ENCODE assay signal across 16 cellular contexts in genomic region chr15:32691316-32692032, GRCh38. TPM values are rescaled to one million over a fixed set of nuclear protein-coding genes. Genes with fewer than 3 reads are reported as not detected.
"Had no signal": no experiment of that assay in that cellular context is flagged by ENCODE, and none has a peak within 500 bp of the region (broad histone marks: within the 10 kb centered on the region; RNA-seq: fewer than 3 reads in every experiment).

No MANE protein-coding gene starts in this region.

- ATAC-seq: naive thymus-derived CD4-positive, alpha-beta T cell; sciatic nerve; stimulated activated naive B cell treated with anti-CD40 and anti-IgM and Interleukin-4, amounts not matched to agents 10 μg/mL and 1 μg/mL and 100 μg/mL, for 72 hours had no signal

- H3K27me3 ChIP-seq: cardiac muscle cell, ovary, spleen, thyroid gland had no signal

- H3K36me3 ChIP-seq: cardiac muscle cell, ovary, spleen, thyroid gland had no signal

- H3K27ac ChIP-seq: cardiac muscle cell, epithelial cell of prostate, ovary, spleen, thyroid gland, VCaP had no signal

- H3K4me3 ChIP-seq: cardiac muscle cell, ovary, spleen, thyroid gland had no signal

- H3K4me1 ChIP-seq: spleen, thyroid gland had no signal

- H3K9me3 ChIP-seq: ovary, spleen, thyroid gland had no signal

- DNase-seq: activated CD4-positive, alpha-beta T cell treated with anti-CD3 and anti-CD28 coated beads, Interleukin-2, amount 50 U/mL, for 4 hours; activated CD4-positive, CD25-positive, alpha-beta regulatory T cell treated with anti-CD3 and anti-CD28 coated beads, Interleukin-2, amount 50 U/mL, for 72 hours; activated naive CD8-positive, alpha-beta T cell treated with anti-CD3 and anti-CD28 coated beads for 36 hours; amniotic stem cell; mesenchymal stem cell; naive thymus-derived CD4-positive, alpha-beta T cell; ovary; spleen; stimulated activated CD4-positive, alpha-beta T cell treated with anti-CD3 and anti-CD28 coated beads, Interleukin-4, amount 100 ng/mL, for 4 hours; stimulated activated naive B cell treated with anti-CD40 and anti-IgM and Interleukin-4, amounts not matched to agents 10 μg/mL and 1 μg/mL and 100 μg/mL, for 72 hours; T-helper 2 cell; thyroid gland had no signal

RNA-seq across cellular contexts. Expression of gene GREM1, which starts 26.3 kb away (rescaled TPM):
- total RNA-seq: activated naive CD8-positive, alpha-beta T cell treated with anti-CD3 and anti-CD28 coated beads for 36 hours; naive thymus-derived CD4-positive, alpha-beta T cell had no signal
- polyA plus RNA-seq: cardiac muscle cell; naive thymus-derived CD4-positive, alpha-beta T cell had no signal
